ENCODE assay signal across 6 cellular contexts in genomic region chr7:103528152-103528551, GRCh38.
"Had no signal": no experiment of that assay in that cellular context is flagged by ENCODE, and none has a peak within 500 bp of the region (broad histone marks: within the 10 kb centered on the region; RNA-seq: fewer than 3 reads in every experiment).

No MANE protein-coding gene starts in this region.

- H3K4me3 ChIP-seq: GM23338 had no signal

- H3K9ac ChIP-seq: KMS-11 had no signal

- ATAC-seq: GM23338, HCT116 had no signal

- DNase-seq: H9, HFFc6, KBM-7 had no signal
